ENCODE assay signal across 11 cellular contexts in the genomic region with DNA sequence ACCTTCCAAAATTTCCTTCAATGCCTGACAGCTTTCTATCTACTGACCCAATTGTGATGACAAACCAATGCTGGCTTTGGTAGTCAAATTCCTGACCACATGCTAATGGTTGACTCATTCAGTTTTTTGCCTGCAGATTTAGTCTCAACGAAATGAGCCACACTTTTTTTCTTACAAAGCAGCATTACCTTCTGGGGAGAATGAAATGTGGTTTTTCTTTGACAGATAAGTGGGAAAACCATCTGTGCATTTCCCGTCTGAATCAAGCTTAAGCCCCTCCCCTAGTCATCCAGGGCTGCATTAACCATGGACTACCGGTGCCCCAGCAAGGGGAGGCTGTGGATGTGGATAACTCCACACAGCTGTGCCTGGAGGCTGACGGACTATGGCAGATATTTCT.
DNase-seq lines count a peak whose midpoint lies in the region; ATAC-seq, FAIRE-seq and TF ChIP-seq lines count a peak whose summit lies in the region.
"Had no signal": no experiment of that assay in that cellular context is flagged by ENCODE, and none has a peak within 500 bp of the region (broad histone marks: within the 10 kb centered on the region; RNA-seq: fewer than 3 reads in every experiment).

No MANE protein-coding gene starts in this region.

- H3K9me3 ChIP-seq in AG04450 (ENCODE audit: control insufficient read depth, insufficient read depth, low read length): no peaks in the 10 kb centered on the region

- H3K4me3 ChIP-seq in AG04450 (ENCODE audit: low read depth, low read length): no peak overlapping the region

- TF ChIP-seq CTCF in AG04450 (IDR thresholded peaks at IDR 0.05; ENCODE audit: low read depth, low read length): no peak
- TF ChIP-seq CTCF in D721Med (IDR thresholded peaks at IDR 0.05; ENCODE audit: insufficient read depth, missing control alignments): no peak

- no peak overlapping the region for H3K27ac ChIP-seq in AG04450 (ENCODE audit: low read depth, low read length)
- no peak overlapping the region for H3K27ac ChIP-seq in epithelial cell of prostate

- no peaks in the 10 kb centered on the region for H3K27me3 ChIP-seq in AG04450 (ENCODE audit: control insufficient read depth, insufficient read depth, low read length)

- no peak for FAIRE-seq in D721Med (lab: Jason Lieb, UNC)

- POLR2A ChIA-PET in AG04450 (lab: Yijun Ruan, JAX): interaction anchor here (0.7 to 1.2 kb wide), 3 partner anchors 17 to 160 kb away, joined by 3 read pairs; no protein-coding TSS in a partner anchor

- ATAC-seq in GM21723 (IDR thresholded peaks at IDR 0.05; ENCODE audit: unreplicated experiment): peak; percentile 45
- ATAC-seq in HG03280 (IDR thresholded peaks at IDR 0.05; ENCODE audit: unreplicated experiment): no peak

- CTCF ChIA-PET in AG04450 (lab: Charles Lee): interaction anchor here (1.2 kb wide), 1 partner anchor 182 kb away, joined by 5 read pairs; no protein-coding TSS in a partner anchor

- peak; percentile 85 for DNase-seq in AG04450 (ENCODE audit: low read depth, low spot score)
- DNase-seq in NCI-H2171 (lab: John Stamatoyannopoulos, UW): peak; percentile 86
- DNase-seq in epithelial cell of prostate (ENCODE audit: low read depth, low spot score): peak; percentile 62
- DNase-seq in effector CD8-positive, alpha-beta T cell (lab: John Stamatoyannopoulos, UW): no peak
- DNase-seq in D721Med (ENCODE audit: insufficient read length, low spot score): no peak
- no peak for DNase-seq in NK-92 (lab: John Stamatoyannopoulos, UW; ENCODE audit: unreplicated experiment)
- DNase-seq: activated CD4-positive, alpha-beta T cell treated with anti-CD3 and anti-CD28 coated beads, Interleukin-2, amount 10 ng/mL, durations not matched to agents 24 days and 14 days; CD8-positive, alpha-beta memory T cell; NCI-H1930 had no signal

Comparison
In these comparisons a context has a peak if more than half of its experiments do, and no peak if none do; other contexts are left out.
1. DNase-seq: peak in AG04450 (single experiment), NCI-H2171 (single experiment) and epithelial cell of prostate (single experiment); none in effector CD8-positive, alpha-beta T cell (single experiment), D721Med (single experiment) and NK-92 (single experiment).